ENCODE assay signal across 8 cellular contexts in genomic region chr12:20946732-20947131, GRCh38.
DNase-seq lines count a peak whose midpoint lies in the region; ATAC-seq and TF ChIP-seq lines count a peak whose summit lies in the region.

No MANE protein-coding gene starts in this region.

- intact Hi-C loops in upper lobe of right lung (cut with DNase I), result no loop called here

- ATAC-seq in GM18502 (IDR thresholded peaks at IDR 0.05; ENCODE audit: poor library complexity, unreplicated experiment) (peak; percentile 61), upper lobe of right lung (no peak), HG02610 (IDR thresholded peaks at IDR 0.05; ENCODE audit: unreplicated experiment) (no peak), GM19463 (IDR thresholded peaks at IDR 0.05; ENCODE audit: unreplicated experiment) (no peak)

- no peaks in the 10 kb centered on the region for H3K27me3 ChIP-seq in upper lobe of right lung

- H3K4me1 ChIP-seq in upper lobe of right lung, result no peaks in the 10 kb centered on the region

- no peak overlapping the region for H3K27ac ChIP-seq in upper lobe of right lung

- no peak overlapping the region for H3K4me3 ChIP-seq in upper lobe of right lung

- TF ChIP-seq CTCF in upper lobe of right lung (IDR thresholded peaks at IDR 0.05), result peak; percentile 40

- DNase-seq in CD1c-positive myeloid dendritic cell (ENCODE audit: extremely low spot score) (peak; percentile 11), NCI-H1694 (lab: John Stamatoyannopoulos, UW) (peak; percentile 47), dermis blood vessel endothelial cell (peak; percentile 41), upper lobe of right lung (no peak), GOT3 (lab: John Stamatoyannopoulos, UW) (no peak)

- H3K9me3 ChIP-seq in upper lobe of right lung, result no peaks in the 10 kb centered on the region

- no peaks in the 10 kb centered on the region for H3K36me3 ChIP-seq in upper lobe of right lung

Comparison
In these comparisons a context has a peak if more than half of its experiments do, and no peak if none do; other contexts are left out.
1. DNase-seq: peak in CD1c-positive myeloid dendritic cell (single experiment), NCI-H1694 (single experiment) and dermis blood vessel endothelial cell (single experiment); none in upper lobe of right lung (single experiment) and GOT3 (single experiment).